In genomic region chr16:4682616-4683254, GRCh38 we compare ENCODE assay signal across 10 cellular contexts. TPM values are rescaled to one million over a fixed set of nuclear protein-coding genes. Genes with fewer than 3 reads are reported as not detected.
DNase-seq lines count a peak whose midpoint lies in the region; TF ChIP-seq lines count a peak whose summit lies in the region.
"Had no signal": no experiment of that assay in that cellular context is flagged by ENCODE, and none has a peak within 500 bp of the region (broad histone marks: within the 10 kb centered on the region; RNA-seq: fewer than 3 reads in every experiment).

No MANE protein-coding gene starts in this region.

- H3K79me2 ChIP-seq in SK-N-SH (ENCODE audit: insufficient read depth): no peaks in the 10 kb centered on the region; the same call in 1 of the 2 replicates

- H3K36me3 Mint-ChIP-seq in endodermal cell (ENCODE audit: low read depth): peaks cover 12% of the 10 kb centered on the region

- peak; percentile 40 for TF ChIP-seq CTCF in SK-N-SH (IDR thresholded peaks at IDR 0.05)
- peak; percentile 84 for TF ChIP-seq CTCF in endodermal cell (conservative IDR thresholded peaks at IDR 0.05)
- peak in 1 of 3 donors; percentile 20 for TF ChIP-seq CTCF in ovary (IDR thresholded peaks at IDR 0.05)

- H3K27me3 ChIP-seq in SK-N-SH (ENCODE audit: insufficient read depth) (no peaks in the 10 kb centered on the region), endodermal cell (ENCODE audit: control insufficient read depth, insufficient read depth, low read length, poor library complexity, severe bottlenecking) (no peaks in the 10 kb centered on the region), ovary (no peaks in the 10 kb centered on the region)

- H3K9me2 ChIP-seq in SK-N-SH: no peaks in the 10 kb centered on the region

- no peaks in the 10 kb centered on the region for H3K27me3 Mint-ChIP-seq in endodermal cell (ENCODE audit: insufficient read depth)

- H4K20me1 ChIP-seq in SK-N-SH (ENCODE audit: insufficient read depth): 0 out of 2 replicates have a peak, but pooled peaks cover 2% of the 10 kb centered on the region

- CTCF ChIA-PET in SK-N-SH (lab: Yijun Ruan, JAX): interaction anchor here (0.9 to 1.3 kb wide), 4 partner anchors 9 to 59 kb away, joined by 3 to 6 read pairs (median 4); partner anchors contain the start of gene MGRN1

- H3K4me3 ChIP-seq in SK-N-SH (ENCODE audit: low read depth in 2 of 2, low read length in 1 of 2) (no peak overlapping the region), endodermal cell (ENCODE audit: low read length) (no peak overlapping the region), ovary (no peak overlapping the region)
- H3K4me3 ChIP-seq: SK-N-MC had no signal

- H3K9ac ChIP-seq in SK-N-SH (no peak overlapping the region), endodermal cell (ENCODE audit: extremely low read depth, low read length, poor library complexity, severe bottlenecking) (no peak overlapping the region)

- peaks cover 0 to 56% of the 10 kb centered on the region in 2 experiments for H3K36me3 ChIP-seq in SK-N-SH (replicated peaks in 1 of 2; ENCODE audit: control insufficient read depth in 1 of 2, insufficient read depth in 2 of 2, low read length in 1 of 2)
- peaks cover 29% of the 10 kb centered on the region for H3K36me3 ChIP-seq in endodermal cell (ENCODE audit: control insufficient read depth, insufficient read depth, low read length)
- no peaks in the 10 kb centered on the region for H3K36me3 ChIP-seq in ovary

- no peaks in the 10 kb centered on the region for H3K4me1 Mint-ChIP-seq in endodermal cell

- H3K4me2 ChIP-seq in SK-N-SH: no peak overlapping the region

- TF ChIP-seq RAD21 in SK-N-SH (IDR thresholded peaks at IDR 0.05; ENCODE audit: low read length): peak; percentile 16; the same call in 1 of the 2 replicates

- H3F3A ChIP-seq in SK-N-SH (replicated peaks; ENCODE audit: insufficient read depth): no peaks in the 10 kb centered on the region

- TF ChIP-seq EP300 in SK-N-SH (IDR thresholded peaks at IDR 0.05; ENCODE audit: borderline replicate concordance in 1 of 2, low read depth in 1 of 2, low read length in 1 of 2): no peak
- no peak for TF ChIP-seq EP300 in ovary (IDR thresholded peaks at IDR 0.05)

- H3K9me3 ChIP-seq in SK-N-SH (no peaks in the 10 kb centered on the region), endodermal cell (ENCODE audit: control insufficient read depth, low read length) (no peaks in the 10 kb centered on the region), ovary (no peaks in the 10 kb centered on the region)

- POLR2A ChIA-PET in SK-N-SH (lab: Yijun Ruan, JAX): no interaction called here

- peaks cover 0 to 4% of the 10 kb centered on the region in 2 experiments; a peak in 1 of 4 replicates for H3K4me1 ChIP-seq in SK-N-SH (ENCODE audit: control insufficient read depth in 1 of 2, insufficient read depth in 2 of 2, low read depth in 1 of 2, low read length in 1 of 2)
- no peaks in the 10 kb centered on the region for H3K4me1 ChIP-seq in endodermal cell (ENCODE audit: control insufficient read depth, insufficient read depth, low read length)
- peaks cover 4% of the 10 kb centered on the region for H3K4me1 ChIP-seq in ovary (ENCODE audit: insufficient read depth)

- intact Hi-C loops in ovary (cut with DNase I): no loop called here

- no peak overlapping the region for H2AFZ ChIP-seq in SK-N-SH (ENCODE audit: low read depth)

- peak; percentile 36 for DNase-seq in DMS 273 (lab: John Stamatoyannopoulos, UW; ENCODE audit: unreplicated experiment)
- DNase-seq in DMS 273 treated with DMSO at 0.1 percent for 48 hours (lab: John Stamatoyannopoulos, UW): no peak
- DNase-seq in SK-N-SH: peak; percentile 78
- peak; percentile 93 for DNase-seq in endodermal cell
- peak in 3 of 5 donors; percentile 60 to 70 (median 69) for DNase-seq in ovary
- DNase-seq in AG08395 (ENCODE audit: low spot score): no peak
- DNase-seq in kidney glomerular epithelial cell (lab: John Stamatoyannopoulos, UW): no peak
- no peak for DNase-seq in cerebellum (ENCODE audit: low spot score)

- no peaks in the 10 kb centered on the region for H3K9me3 Mint-ChIP-seq in endodermal cell

- no peak overlapping the region for H3K27ac ChIP-seq in SK-N-SH (ENCODE audit: low read depth in 2 of 2, low read length in 1 of 2)
- H3K27ac ChIP-seq in endodermal cell (ENCODE audit: low read depth, low read length): no peak overlapping the region
- peak overlapping the region; percentile 6 to 30 for H3K27ac ChIP-seq in ovary
- H3K27ac ChIP-seq: SK-N-MC had no signal

- no peak for TF ChIP-seq POLR2A in ovary (IDR thresholded peaks at IDR 0.05)

- 96% methylated on average over 29 of the region's 36 CpGs for WGBS in SK-N-SH (ENCODE audit: low lambda C conversion rate)
- WGBS in endodermal cell (ENCODE audit: insufficient coverage in 1 of 2, insufficient read length in 1 of 2), 2 experiments: 84 to 92% methylated on average over 14 to 36 of the region's 36 CpGs
- WGBS in ovary, 3 donors: 66 to 70% (median 67%) methylated on average over 36 of the region's 36 CpGs

- peak overlapping the region; percentile 74 for H3K27ac Mint-ChIP-seq in endodermal cell

- H3K4me3 Mint-ChIP-seq in endodermal cell: no peak overlapping the region

TF ChIP-seq in SK-N-SH, 30 proteins besides CTCF, POLR2A, EP300 and RAD21 (continues in another document):
- TF ChIP-seq YY1 (IDR thresholded peaks at IDR 0.05; ENCODE audit: low read depth) (no peak), RFX5 (IDR thresholded peaks at IDR 0.05; ENCODE audit: low read length) (no peak), SIN3A (IDR thresholded peaks at IDR 0.05; ENCODE audit: borderline replicate concordance, low read depth, low read length) (no peak), NFIC (IDR thresholded peaks at IDR 0.05; ENCODE audit: borderline replicate concordance) (no peak), RXRA (IDR thresholded peaks at IDR 0.05; ENCODE audit: borderline replicate concordance, low read depth) (no peak), GATA2 (CRISPR knock-in tag; IDR thresholded peaks at IDR 0.05) (no peak), FOSL2 (IDR thresholded peaks at IDR 0.05; ENCODE audit: borderline replicate concordance, low read depth) (no peak)
- TF ChIP-seq, protein P1, sequence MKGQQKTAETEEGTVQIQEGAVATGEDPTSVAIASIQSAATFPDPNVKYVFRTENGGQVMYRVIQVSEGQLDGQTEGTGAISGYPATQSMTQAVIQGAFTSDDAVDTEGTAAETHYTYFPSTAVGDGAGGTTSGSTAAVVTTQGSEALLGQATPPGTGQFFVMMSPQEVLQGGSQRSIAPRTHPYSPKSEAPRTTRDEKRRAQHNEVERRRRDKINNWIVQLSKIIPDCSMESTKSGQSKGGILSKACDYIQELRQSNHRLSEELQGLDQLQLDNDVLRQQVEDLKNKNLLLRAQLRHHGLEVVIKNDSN (IDR thresholded peaks at IDR 0.05; ENCODE audit: borderline replicate concordance, low read depth): no peak
- TF ChIP-seq, protein P2, sequence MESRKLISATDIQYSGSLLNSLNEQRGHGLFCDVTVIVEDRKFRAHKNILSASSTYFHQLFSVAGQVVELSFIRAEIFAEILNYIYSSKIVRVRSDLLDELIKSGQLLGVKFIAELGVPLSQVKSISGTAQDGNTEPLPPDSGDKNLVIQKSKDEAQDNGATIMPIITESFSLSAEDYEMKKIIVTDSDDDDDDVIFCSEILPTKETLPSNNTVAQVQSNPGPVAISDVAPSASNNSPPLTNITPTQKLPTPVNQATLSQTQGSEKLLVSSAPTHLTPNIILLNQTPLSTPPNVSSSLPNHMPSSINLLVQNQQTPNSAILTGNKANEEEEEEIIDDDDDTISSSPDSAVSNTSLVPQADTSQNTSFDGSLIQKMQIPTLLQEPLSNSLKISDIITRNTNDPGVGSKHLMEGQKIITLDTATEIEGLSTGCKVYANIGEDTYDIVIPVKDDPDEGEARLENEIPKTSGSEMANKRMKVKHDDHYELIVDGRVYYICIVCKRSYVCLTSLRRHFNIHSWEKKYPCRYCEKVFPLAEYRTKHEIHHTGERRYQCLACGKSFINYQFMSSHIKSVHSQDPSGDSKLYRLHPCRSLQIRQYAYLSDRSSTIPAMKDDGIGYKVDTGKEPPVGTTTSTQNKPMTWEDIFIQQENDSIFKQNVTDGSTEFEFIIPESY (IDR thresholded peaks at IDR 0.05; ENCODE audit: borderline replicate concordance, low read depth): no peak

RNA-seq across cellular contexts. Expression of gene NUDT16L1, which starts 10.6 kb away (rescaled TPM):
- polyA plus RNA-seq in SK-N-SH (2012; rRNA removed): 45.8 and 45.9 TPM in 2 replicates
- 28.8 and 35.6 TPM in 2 replicates for polyA plus RNA-seq in SK-N-SH (2012; cell fraction: cytosol; rRNA removed)
- 52.3 and 65.9 TPM in 2 replicates for polyA plus RNA-seq in SK-N-SH (2012; cell fraction: nucleus; rRNA removed)
- total RNA-seq in endodermal cell: 10 to 100 TPM; 38.6 to 40.7 TPM
- 36.4 TPM for polyA plus RNA-seq in endodermal cell (2013, experiment 1 of 2)
- polyA plus RNA-seq in endodermal cell (2013, experiment 2 of 2): 33.5 TPM
- total RNA-seq in ovary: 10 to 100 TPM; 19.4 to 33.1 (median 28.0) TPM
- polyA plus RNA-seq in ovary: 10 to 100 TPM in 1 of 2 donors, 1 to 10 TPM in 1; 8.1 to 33.6 TPM
- total RNA-seq in cerebellum: 24.0 TPM

RNA-seq across cellular contexts. Expression of gene ANKS3, which starts 51.3 kb away (rescaled TPM):
- 42.2 and 43.9 TPM in 2 replicates for polyA plus RNA-seq in SK-N-SH (2012; rRNA removed)
- polyA plus RNA-seq in SK-N-SH (2012; cell fraction: cytosol; rRNA removed): 15.6 and 21.8 TPM in 2 replicates
- 145 and 161 TPM in 2 replicates for polyA plus RNA-seq in SK-N-SH (2012; cell fraction: nucleus; rRNA removed)
- total RNA-seq in endodermal cell: 10 to 100 TPM; 32.4 to 41.0 TPM
- 20.9 TPM for polyA plus RNA-seq in endodermal cell (2013, experiment 1 of 2)
- polyA plus RNA-seq in endodermal cell (2013, experiment 2 of 2): 19.6 TPM
- 10 to 100 TPM; 19.8 to 37.4 (median 32.3) TPM for total RNA-seq in ovary
- polyA plus RNA-seq in ovary: 10 to 100 TPM in 1 of 2 donors, 1 to 10 TPM in 1; 6.7 to 26.0 TPM
- 29.1 TPM for total RNA-seq in cerebellum

RNA-seq across cellular contexts. Expression of gene DNAAF8, which starts 51.6 kb away (rescaled TPM):
- 2.4 and 3.1 TPM in 2 replicates for polyA plus RNA-seq in SK-N-SH (2012; rRNA removed)
- polyA plus RNA-seq in SK-N-SH (2012; cell fraction: cytosol; rRNA removed): 1.7 and 2.1 TPM in 2 replicates
- polyA plus RNA-seq in SK-N-SH (2012; cell fraction: nucleus; rRNA removed): 2.5 and 3.1 TPM in 2 replicates
- under 1 TPM; 0.35 to 0.64 TPM for total RNA-seq in endodermal cell
- polyA plus RNA-seq in endodermal cell (2013, experiment 1 of 2): 0.82 TPM
- polyA plus RNA-seq in endodermal cell (2013, experiment 2 of 2): 1.2 TPM
- total RNA-seq in ovary: 1 to 10 TPM in 6 of 7 donors, under 1 TPM in 1; 0.48 to 9.1 (median 1.5) TPM
- 1 to 10 TPM in 1 of 2 donors, under 1 TPM in 1; 0.35 to 1.2 TPM for polyA plus RNA-seq in ovary
- 1.5 TPM for total RNA-seq in cerebellum
- total RNA-seq: mononuclear cell had no signal

RNA-seq across cellular contexts. Expression of gene MGRN1, which starts 58.1 kb away (rescaled TPM):
- polyA plus RNA-seq in SK-N-SH (2012; rRNA removed) (5.5 and 13.3 TPM in 2 replicates), ovary (10 to 100 TPM; 21.5 to 27.9 TPM)
- polyA plus RNA-seq in SK-N-SH (2012; cell fraction: cytosol; rRNA removed): 8.6 and 12.0 TPM in 2 replicates
- 26.7 and 38.3 TPM in 2 replicates for polyA plus RNA-seq in SK-N-SH (2012; cell fraction: nucleus; rRNA removed)
- total RNA-seq in endodermal cell (10 to 100 TPM; 66.9 to 71.4 TPM), ovary (10 to 100 TPM; 23.2 to 94.2 (median 64.6) TPM), cerebellum (38.6 TPM)
- polyA plus RNA-seq in endodermal cell (2013, experiment 1 of 2): 52.3 TPM
- polyA plus RNA-seq in endodermal cell (2013, experiment 2 of 2): 45.0 TPM

Comparison
In these comparisons a context has a peak if more than half of its experiments do, and no peak if none do; other contexts are left out.
1. DNase-seq: peak in DMS 273 (single experiment), SK-N-SH (single experiment), endodermal cell (single experiment) and ovary (3 of 5); none in DMS 273 treated with DMSO at 0.1 percent for 48 hours (single experiment), AG08395 (single experiment), kidney glomerular epithelial cell (single experiment) and cerebellum (single experiment).
2. H3K27ac ChIP-seq: peak in ovary (2 of 2); none in SK-N-SH (0 of 2) and endodermal cell (single experiment).